In genomic region chr9:133264235-133264764, GRCh38 we compare ENCODE assay signal across 1 cellular context.
A peak's percentile ranks its signal among the peaks of the same experiment; 100 is the strongest.
TF ChIP-seq lines count a peak whose summit lies in the region.

No MANE protein-coding gene starts in this region.

TF ChIP-seq in HepG2, 621 proteins besides CTCF, POLR2A, EP300 and RAD21 (continued from another document):
- TF ChIP-seq ZBTB33 (CRISPR knock-in tag; IDR thresholded peaks at IDR 0.05) = peak; percentile 15; the same call in 1 of the 2 replicates
- TF ChIP-seq BCL3 (CRISPR knock-in tag; IDR thresholded peaks at IDR 0.05) = no peak
- TF ChIP-seq MNT (IDR thresholded peaks at IDR 0.05) = peak; percentile 32; the same call in 1 of the 2 replicates
- peak; percentile 97 for TF ChIP-seq ZNF7 (CRISPR knock-in tag; IDR thresholded peaks at IDR 0.05)
